In genomic region chr14:90880282-90880681, GRCh38 we compare ENCODE assay signal across 11 cellular contexts.
"Had no signal": no experiment of that assay in that cellular context is flagged by ENCODE, and none has a peak within 500 bp of the region (broad histone marks: within the 10 kb centered on the region; RNA-seq: fewer than 3 reads in every experiment).

No MANE protein-coding gene starts in this region.

- H3K4me3 ChIP-seq: GM23248, GM23338, HAP-1 had no signal

- H3K9ac ChIP-seq: GM23248 had no signal

- FAIRE-seq: H1, H54 had no signal

- DNase-seq: GM23248, GOT3, H7, H9, HCEC 1CT, HFFc6 had no signal

- H3K9me3 ChIP-seq: HAP-1 had no signal

- H3K27ac ChIP-seq: GM23248 had no signal

- H3K4me1 ChIP-seq: HAP-1 had no signal

- H3K27ac Mint-ChIP-seq: GM23338, H9, HFFc6 had no signal

- H3K36me3 ChIP-seq: HAP-1 had no signal

- ATAC-seq: GM23338, HCT116 had no signal

- H3K4me2 ChIP-seq: GM23338 had no signal

- H2AFZ ChIP-seq: GM23248, GM23338 had no signal

- H3K4me3 Mint-ChIP-seq: GM23338, H9, HFFc6 had no signal
